ENCODE assay signal across 1 cellular context in the genomic region with DNA sequence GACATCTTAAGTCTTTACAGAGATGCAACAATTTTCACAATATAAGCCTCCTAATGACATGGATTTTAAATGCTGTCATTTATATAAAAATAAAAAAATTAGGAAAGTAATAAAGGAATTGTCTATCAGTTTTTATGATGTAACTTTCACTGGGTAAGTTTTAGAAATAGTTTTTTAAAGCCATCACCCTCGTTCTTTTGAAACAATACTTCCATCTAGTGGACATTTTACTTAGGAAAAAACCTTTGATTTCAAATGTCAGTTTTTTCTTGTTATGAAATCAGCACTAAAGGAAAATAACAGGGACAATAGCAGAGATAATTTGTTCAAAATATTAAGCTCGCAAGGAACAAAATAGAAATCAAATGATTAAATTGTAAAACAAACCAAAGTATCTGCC.
TF ChIP-seq lines count a peak whose summit lies in the region.

No MANE protein-coding gene starts in this region.

TF ChIP-seq in K562, 482 proteins besides CTCF, POLR2A, EP300 and RAD21 (continued from another document):
- TF ChIP-seq U2AF1 (optimal IDR thresholded peaks at IDR 0.05; ENCODE audit: low read depth, low read length) (no peak), SRSF3 (IDR thresholded peaks at IDR 0.05; ENCODE audit: insufficient read depth, low read length) (no peak), CEBPG (CRISPR knock-in tag; IDR thresholded peaks at IDR 0.05) (no peak), CEBPG (tag; conservative IDR thresholded peaks at IDR 0.05 in 1 of 2, IDR thresholded peaks at IDR 0.05 in 1 of 2) (0 out of 4 replicates have a peak, but pooled peaks of 1 of the 2 experiments have one; percentile 37)
